Comparison of ENCODE assay signal across 8 cellular contexts in the genomic region with DNA sequence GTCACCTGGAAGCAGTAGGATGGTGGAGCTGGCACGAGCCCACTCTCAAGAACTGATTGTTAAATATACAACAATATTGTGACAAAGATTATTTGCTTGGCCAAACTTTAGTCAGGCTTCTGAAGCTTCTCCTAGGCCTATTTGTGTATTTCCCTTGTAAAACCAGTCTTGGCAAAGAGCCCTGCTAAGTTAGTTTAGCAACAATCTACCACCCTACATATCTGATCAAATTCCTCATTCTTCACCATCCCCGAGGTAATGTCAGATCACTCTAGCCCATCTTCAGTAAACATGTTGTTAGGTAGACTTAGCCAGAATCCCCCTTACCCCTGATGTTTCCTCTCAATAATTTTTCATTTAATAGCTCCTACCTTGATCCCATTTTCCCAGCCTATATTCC. TPM values are rescaled to one million over a fixed set of nuclear protein-coding genes. Genes with fewer than 3 reads are reported as not detected.
"Had no signal": no experiment of that assay in that cellular context is flagged by ENCODE, and none has a peak within 500 bp of the region (broad histone marks: within the 10 kb centered on the region; RNA-seq: fewer than 3 reads in every experiment).

No MANE protein-coding gene starts in this region.

- H3K27ac Mint-ChIP-seq: GM23338, HFFc6 had no signal

- H3K4me2 ChIP-seq: GM23338 had no signal

- DNase-seq: H7, HFFc6, IMR-90 had no signal

- H3K4me3 ChIP-seq: GM23338, HAP-1, K562 had no signal

- H3K9me3 Mint-ChIP-seq: GM23338, HFFc6 had no signal

- ATAC-seq: GM23338, HCT116, K562 had no signal

- H3K4me1 ChIP-seq: HAP-1 had no signal

- H3K36me3 ChIP-seq: HAP-1 had no signal

- H2AFZ ChIP-seq: GM23338 had no signal

- H3K9me3 ChIP-seq: HAP-1 had no signal

RNA-seq across cellular contexts. Expression of a gene that starts 39.6 kb away (rescaled TPM):
- total RNA-seq: GM23338, HFFc6, HT-29, IMR-90, K562 had no signal
- polyA plus RNA-seq: IMR-90 had no signal
